ENCODE assay signal across 1 cellular context in genomic region chr15:85354432-85354831, GRCh38.
TF ChIP-seq lines count a peak whose summit lies in the region.

No MANE protein-coding gene starts in this region.

TF ChIP-seq in SK-N-SH, 30 proteins besides CTCF, POLR2A, EP300 and RAD21 (continued from another document):
- no peak for TF ChIP-seq ZBTB33 (IDR thresholded peaks at IDR 0.05; ENCODE audit: borderline replicate concordance, low read depth)
- no peak for TF ChIP-seq FOXM1 (IDR thresholded peaks at IDR 0.05; ENCODE audit: low read depth)
- TF ChIP-seq, protein P1, sequence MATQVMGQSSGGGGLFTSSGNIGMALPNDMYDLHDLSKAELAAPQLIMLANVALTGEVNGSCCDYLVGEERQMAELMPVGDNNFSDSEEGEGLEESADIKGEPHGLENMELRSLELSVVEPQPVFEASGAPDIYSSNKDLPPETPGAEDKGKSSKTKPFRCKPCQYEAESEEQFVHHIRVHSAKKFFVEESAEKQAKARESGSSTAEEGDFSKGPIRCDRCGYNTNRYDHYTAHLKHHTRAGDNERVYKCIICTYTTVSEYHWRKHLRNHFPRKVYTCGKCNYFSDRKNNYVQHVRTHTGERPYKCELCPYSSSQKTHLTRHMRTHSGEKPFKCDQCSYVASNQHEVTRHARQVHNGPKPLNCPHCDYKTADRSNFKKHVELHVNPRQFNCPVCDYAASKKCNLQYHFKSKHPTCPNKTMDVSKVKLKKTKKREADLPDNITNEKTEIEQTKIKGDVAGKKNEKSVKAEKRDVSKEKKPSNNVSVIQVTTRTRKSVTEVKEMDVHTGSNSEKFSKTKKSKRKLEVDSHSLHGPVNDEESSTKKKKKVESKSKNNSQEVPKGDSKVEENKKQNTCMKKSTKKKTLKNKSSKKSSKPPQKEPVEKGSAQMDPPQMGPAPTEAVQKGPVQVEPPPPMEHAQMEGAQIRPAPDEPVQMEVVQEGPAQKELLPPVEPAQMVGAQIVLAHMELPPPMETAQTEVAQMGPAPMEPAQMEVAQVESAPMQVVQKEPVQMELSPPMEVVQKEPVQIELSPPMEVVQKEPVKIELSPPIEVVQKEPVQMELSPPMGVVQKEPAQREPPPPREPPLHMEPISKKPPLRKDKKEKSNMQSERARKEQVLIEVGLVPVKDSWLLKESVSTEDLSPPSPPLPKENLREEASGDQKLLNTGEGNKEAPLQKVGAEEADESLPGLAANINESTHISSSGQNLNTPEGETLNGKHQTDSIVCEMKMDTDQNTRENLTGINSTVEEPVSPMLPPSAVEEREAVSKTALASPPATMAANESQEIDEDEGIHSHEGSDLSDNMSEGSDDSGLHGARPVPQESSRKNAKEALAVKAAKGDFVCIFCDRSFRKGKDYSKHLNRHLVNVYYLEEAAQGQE (IDR thresholded peaks at IDR 0.05; ENCODE audit: low read depth, low read length), result no peak
- no peak for TF ChIP-seq EZH2phosphoT487 (IDR thresholded peaks at IDR 0.05; ENCODE audit: borderline replicate concordance, low read depth)
- peak; percentile 25; the same call in 1 of the 2 replicates for TF ChIP-seq RXRA (IDR thresholded peaks at IDR 0.05; ENCODE audit: borderline replicate concordance, low read depth)
- TF ChIP-seq, protein P2, sequence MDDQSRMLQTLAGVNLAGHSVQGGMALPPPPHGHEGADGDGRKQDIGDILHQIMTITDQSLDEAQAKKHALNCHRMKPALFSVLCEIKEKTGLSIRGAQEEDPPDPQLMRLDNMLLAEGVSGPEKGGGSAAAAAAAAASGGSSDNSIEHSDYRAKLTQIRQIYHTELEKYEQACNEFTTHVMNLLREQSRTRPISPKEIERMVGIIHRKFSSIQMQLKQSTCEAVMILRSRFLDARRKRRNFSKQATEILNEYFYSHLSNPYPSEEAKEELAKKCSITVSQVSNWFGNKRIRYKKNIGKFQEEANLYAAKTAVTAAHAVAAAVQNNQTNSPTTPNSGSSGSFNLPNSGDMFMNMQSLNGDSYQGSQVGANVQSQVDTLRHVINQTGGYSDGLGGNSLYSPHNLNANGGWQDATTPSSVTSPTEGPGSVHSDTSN (IDR thresholded peaks at IDR 0.05), result peak; percentile 72; the same call in 1 of the 2 replicates
- TF ChIP-seq, protein P3, sequence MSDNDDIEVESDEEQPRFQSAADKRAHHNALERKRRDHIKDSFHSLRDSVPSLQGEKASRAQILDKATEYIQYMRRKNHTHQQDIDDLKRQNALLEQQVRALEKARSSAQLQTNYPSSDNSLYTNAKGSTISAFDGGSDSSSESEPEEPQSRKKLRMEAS (IDR thresholded peaks at IDR 0.05; ENCODE audit: low read depth), result peak; percentile 48; the same call in 1 of the 2 replicates
- no peak for TF ChIP-seq FOXJ3 (CRISPR knock-in tag; IDR thresholded peaks at IDR 0.05)
- TF ChIP-seq ELF1 (IDR thresholded peaks at IDR 0.05), result peak; percentile 36; the same call in 1 of the 2 replicates
- no peak for TF ChIP-seq GABPA (IDR thresholded peaks at IDR 0.05; ENCODE audit: low read depth)
- TF ChIP-seq TCF12 (IDR thresholded peaks at IDR 0.05), result peak; percentile 79
- TF ChIP-seq RFX5 (IDR thresholded peaks at IDR 0.05; ENCODE audit: low read length), result no peak
- TF ChIP-seq CHD2 (IDR thresholded peaks at IDR 0.05; ENCODE audit: low read length, partially characterized antibody), result no peak
- no peak for TF ChIP-seq SIN3A (IDR thresholded peaks at IDR 0.05; ENCODE audit: borderline replicate concordance, low read depth, low read length)
- no peak for TF ChIP-seq IRF3 (IDR thresholded peaks at IDR 0.05; ENCODE audit: low read depth, low read length)
- TF ChIP-seq MXI1 (IDR thresholded peaks at IDR 0.05; ENCODE audit: low read depth, low read length), result no peak
- no peak for TF ChIP-seq USF2 (IDR thresholded peaks at IDR 0.05; ENCODE audit: borderline replicate concordance, low read depth, low read length)
- TF ChIP-seq NRF1 (IDR thresholded peaks at IDR 0.05; ENCODE audit: low read depth, low read length), result no peak
